12 cellular contexts compared by ENCODE assay signal in genomic region chr15:78060232-78060631, GRCh38. TPM values are rescaled to one million over a fixed set of nuclear protein-coding genes. Genes with fewer than 3 reads are reported as not detected.
DNase-seq lines count a peak whose midpoint lies in the region; ATAC-seq and TF ChIP-seq lines count a peak whose summit lies in the region.
"Had no signal": no experiment of that assay in that cellular context is flagged by ENCODE, and none has a peak within 500 bp of the region (broad histone marks: within the 10 kb centered on the region; RNA-seq: fewer than 3 reads in every experiment).

No MANE protein-coding gene starts in this region.

- H3K27me3 ChIP-seq in breast epithelium: no peaks in the 10 kb centered on the region
- H3K27me3 ChIP-seq in mammary epithelial cell (ENCODE audit: insufficient read depth, low read length): no peaks in the 10 kb centered on the region
- H3K27me3 ChIP-seq in lower lobe of right lung (ENCODE audit: low read depth): no peaks in the 10 kb centered on the region
- no peaks in the 10 kb centered on the region for H3K27me3 ChIP-seq in upper lobe of right lung

- in situ Hi-C loops in mammary epithelial cell (cut with MboI; ENCODE audit: low sequenced_read_pairs in 2 of 2): no loop called here

- BruUV-seq in mammary epithelial cell (replicated peaks; lab: Mats Ljungman, UMichigan): no TSS peak

- no peaks in the 10 kb centered on the region for H3K36me3 ChIP-seq in breast epithelium
- H3K36me3 ChIP-seq in mammary epithelial cell (ENCODE audit: insufficient read depth, low read length): no peaks in the 10 kb centered on the region
- no peaks in the 10 kb centered on the region for H3K36me3 ChIP-seq in lower lobe of right lung
- H3K36me3 ChIP-seq in upper lobe of right lung: no peaks in the 10 kb centered on the region

- WGBS in mammary epithelial cell (ENCODE audit: low coverage, missing lambda C conversion rate): 99% methylated on average over 5 of the region's 5 CpGs

- H3K9ac ChIP-seq in mammary epithelial cell (ENCODE audit: insufficient read depth, low read length): no peak overlapping the region

- H3K4me2 ChIP-seq in mammary epithelial cell (ENCODE audit: insufficient read depth, low read depth, low read length): no peak overlapping the region

- intact Hi-C loops in breast epithelium (cut with DNase I; ENCODE audit: low total_unique reads) (no loop called here), mammary epithelial cell (cut with micrococcal nuclease) (no loop called here), lower lobe of right lung (cut with DNase I) (no loop called here), upper lobe of right lung (cut with DNase I) (no loop called here)

- H2AFZ ChIP-seq in mammary epithelial cell (ENCODE audit: low read depth, low read length): no peak overlapping the region

- TF ChIP-seq POLR2A in breast epithelium (IDR thresholded peaks at IDR 0.05): no peak

- ATAC-seq in lower lobe of right lung (no peak), upper lobe of right lung (no peak)

- CTCF ChIA-PET in mammary epithelial cell (lab: Charles Lee; ENCODE audit: low non-redundant PET): no interaction called here

- no peak overlapping the region for H3K4me3 ChIP-seq in breast epithelium
- no peak overlapping the region for H3K4me3 ChIP-seq in mammary epithelial cell (replicated peaks in 1 of 3; ENCODE audit: insufficient read depth in 1 of 3, low read depth in 2 of 3, low read length in 3 of 3)
- H3K4me3 ChIP-seq in lower lobe of right lung: no peak overlapping the region
- H3K4me3 ChIP-seq in upper lobe of right lung: no peak overlapping the region

- DNase-seq in breast epithelium (ENCODE audit: low spot score in 2 of 2) (no peak), mammary epithelial cell (no peak), lower lobe of right lung (no peak), upper lobe of right lung (no peak), NOMO-1 (lab: John Stamatoyannopoulos, UW; ENCODE audit: unreplicated experiment in 2 of 2) (no peak), epidermal melanocyte (ENCODE audit: insufficient read length, low spot score) (no peak), ecto neural progenitor cell (ENCODE audit: low spot score) (no peak)
- DNase-seq: GF-D8, H7, head of caudate nucleus had no signal

- H3K4me1 ChIP-seq in breast epithelium (peaks cover 2 to 15% of the 10 kb centered on the region in 2 donors), mammary epithelial cell (ENCODE audit: insufficient read depth, low read length) (peaks cover 26% of the 10 kb centered on the region), lower lobe of right lung (peaks cover 98% of the 10 kb centered on the region), upper lobe of right lung (peaks cover 93% of the 10 kb centered on the region)

- TF ChIP-seq CTCF in breast epithelium (IDR thresholded peaks at IDR 0.05) (no peak), mammary epithelial cell (conservative IDR thresholded peaks at IDR 0.05 in 1 of 2, IDR thresholded peaks at IDR 0.05 in 1 of 2; ENCODE audit: extremely low read depth in 1 of 2, insufficient read depth in 1 of 2, low read depth in 1 of 2, low read length in 2 of 2) (no peak), VCaP (conservative IDR thresholded peaks at IDR 0.05) (no peak), lower lobe of right lung (IDR thresholded peaks at IDR 0.05) (no peak), upper lobe of right lung (IDR thresholded peaks at IDR 0.05) (no peak)

- peaks cover 83% of the 10 kb centered on the region for H3K79me2 ChIP-seq in mammary epithelial cell (ENCODE audit: insufficient read depth, low read length)

- dilution Hi-C loops in mammary epithelial cell (cut with HindIII; ENCODE audit: low sequenced_read_pairs): no loop called here

- H3K27ac ChIP-seq in breast epithelium (peak overlapping the region; percentile 73 to 89), mammary epithelial cell (ENCODE audit: insufficient read depth, low read depth, low read length) (no peak overlapping the region), VCaP (peak overlapping the region; percentile 75), lower lobe of right lung (peak overlapping the region; percentile 44), upper lobe of right lung (peak overlapping the region; percentile 74)

- H3K9me3 ChIP-seq in breast epithelium (no peaks in the 10 kb centered on the region), mammary epithelial cell (replicated peaks; ENCODE audit: insufficient read depth, low read length) (no peaks in the 10 kb centered on the region), lower lobe of right lung (no peaks in the 10 kb centered on the region), upper lobe of right lung (no peaks in the 10 kb centered on the region)

- H4K20me1 ChIP-seq in mammary epithelial cell (ENCODE audit: insufficient read depth, low read length): no peaks in the 10 kb centered on the region

RNA-seq across cellular contexts. Expression of gene TBC1D2B, which starts 17.3 kb away (rescaled TPM):
- 10 to 100 TPM; 44.9 to 71.0 (median 69.2) TPM for total RNA-seq in breast epithelium
- 10 to 100 TPM; 15.7 to 24.0 TPM for total RNA-seq in mammary epithelial cell
- 11.8 TPM for polyA plus RNA-seq in mammary epithelial cell
- 10.3 TPM for polyA minus RNA-seq in mammary epithelial cell
- 69.8 TPM for total RNA-seq in lower lobe of right lung
- 88.7 TPM for total RNA-seq in upper lobe of right lung

RNA-seq across cellular contexts. Expression of gene SH2D7, which starts 32.1 kb away (rescaled TPM):
- not detected for total RNA-seq in breast epithelium
- not detected for total RNA-seq in mammary epithelial cell
- polyA plus RNA-seq in mammary epithelial cell: not detected
- not detected for polyA minus RNA-seq in mammary epithelial cell
- total RNA-seq in lower lobe of right lung: not detected
- total RNA-seq in upper lobe of right lung: not detected
- total RNA-seq: H7 had no signal
- polyA plus RNA-seq: BJ had no signal
